In genomic region chr5:74562116-74562515, GRCh38 we compare ENCODE assay signal across 18 cellular contexts.
"Had no signal": no experiment of that assay in that cellular context is flagged by ENCODE, and none has a peak within 500 bp of the region (broad histone marks: within the 10 kb centered on the region; RNA-seq: fewer than 3 reads in every experiment).

No MANE protein-coding gene starts in this region.

- DNase-seq: activated CD4-positive, alpha-beta T cell treated with anti-CD3 and anti-CD28 coated beads for 4 hours; activated CD8-positive, alpha-beta memory T cell treated with anti-CD3 and anti-CD28 coated beads, Interleukin-2, amount 50 U/mL, for 4 hours; activated CD8-positive, alpha-beta T cell treated with anti-CD3 and anti-CD28 coated beads for 36 hours; activated gamma-delta T cell treated with Interleukin-2 at 50 U/mL for 16 hours; activated naive CD4-positive, alpha-beta T cell treated with anti-CD3 and anti-CD28 coated beads, Interleukin-2, amount 10 ng/mL, durations not matched to agents 7 days and 5 days; activated naive CD8-positive, alpha-beta T cell treated with anti-CD3 and anti-CD28 coated beads for 36 hours; activated T-cell treated with anti-CD3 and anti-CD28 coated beads, Interleukin-2, amount 50 U/mL, for 72 hours; anterior cingulate cortex; NCI-H1048; NCI-H146; NCI-H187 treated with DMSO at 0.1 percent for 48 hours; NCI-H2081 treated with DMSO at 0.1 percent for 48 hours; NCI-H446; NCI-H524; SIG-M5; SW 1271 had no signal

- ATAC-seq: activated CD4-positive, CD25-positive, alpha-beta regulatory T cell treated with anti-CD3 and anti-CD28 coated beads, Interleukin-2, amount 50 U/mL, for 24 hours; activated CD8-positive, alpha-beta T cell treated with anti-CD3 and anti-CD28 coated beads for 36 hours; activated T-cell treated with anti-CD3 and anti-CD28 coated beads, Interleukin-2, amount 50 U/mL, for 72 hours had no signal

- H3K4me3 ChIP-seq: PC-9 had no signal

- H3K4me2 ChIP-seq: PC-9 had no signal

- H3K27ac ChIP-seq: PC-9 had no signal

- H2AFZ ChIP-seq: PC-9 had no signal
